ENCODE assay signal across 31 cellular contexts in genomic region chr18:7681261-7681660, GRCh38.
"Had no signal": no experiment of that assay in that cellular context is flagged by ENCODE, and none has a peak within 500 bp of the region (broad histone marks: within the 10 kb centered on the region; RNA-seq: fewer than 3 reads in every experiment).

No MANE protein-coding gene starts in this region.

- H3K9me3 ChIP-seq: esophagus muscularis mucosa, gastroesophageal sphincter had no signal

- DNase-seq: activated B cell treated with CpG ODN at 0.5 μM for 24 hours; activated CD4-positive, alpha-beta T cell treated with anti-CD3 and anti-CD28 coated beads for 48 hours; activated CD4-positive, alpha-beta T cell treated with anti-CD3 and anti-CD28 coated beads, Interleukin-2, amount 50 U/mL, for 1 hour; activated CD4-positive, alpha-beta T cell treated with anti-CD3 and anti-CD28 coated beads, Interleukin-2, amount 50 U/mL, for 48 hours; activated CD8-positive, alpha-beta memory T cell treated with anti-CD3 and anti-CD28 coated beads for 24 hours; activated CD8-positive, alpha-beta T cell treated with anti-CD3 and anti-CD28 coated beads for 36 hours; activated effector memory CD4-positive, alpha-beta T cell treated with Interleukin-2 at 50 U/mL for 16 hours; activated gamma-delta T cell treated with Interleukin-2 at 50 U/mL for 16 hours; activated naive CD4-positive, alpha-beta T cell treated with anti-CD3 and anti-CD28 coated beads, Interleukin-2, amount 50 U/mL, for 16 hours; activated naive CD4-positive, alpha-beta T cell treated with Interleukin-2 at 50 U/mL for 16 hours; activated T-cell treated with anti-CD3 and anti-CD28 coated beads, Interleukin-2, amount 50 U/mL, for 1 hour; amniotic stem cell; anterior cingulate cortex; brain microvascular endothelial cell; caudate nucleus; cortex of kidney; dermis blood vessel endothelial cell; effector CD4-positive, alpha-beta T cell; effector memory CD8-positive, alpha-beta T cell; erythroblast; foreskin melanocyte; T-helper 1 cell; T-helper 17 cell; T1000; WERI-Rb-1 had no signal

- H3K4me1 Mint-ChIP-seq: activated B cell treated with CpG ODN at 0.5 μM for 24 hours; activated T-helper 17 cell treated with anti-CD3 and anti-CD28 coated beads, Interleukin-2, amount 50 U/mL, for 72 hours; T-helper 17 cell had no signal

- H3K27me3 Mint-ChIP-seq: activated B cell treated with CpG ODN at 0.5 μM for 24 hours; activated CD8-positive, alpha-beta T cell treated with anti-CD3 and anti-CD28 coated beads for 36 hours; activated naive CD8-positive, alpha-beta T cell; activated T-helper 17 cell treated with anti-CD3 and anti-CD28 coated beads, Interleukin-2, amount 50 U/mL, for 72 hours; effector memory CD8-positive, alpha-beta T cell; T-helper 17 cell had no signal

- H3K27ac ChIP-seq: brain microvascular endothelial cell, esophagus muscularis mucosa, gastroesophageal sphincter, WERI-Rb-1 had no signal

- ATAC-seq: activated CD4-positive, CD25-positive, alpha-beta regulatory T cell treated with anti-CD3 and anti-CD28 coated beads, Interleukin-2, amount 50 U/mL, for 24 hours; activated CD8-positive, alpha-beta T cell treated with anti-CD3 and anti-CD28 coated beads for 36 hours; activated T-helper 17 cell treated with anti-CD3 and anti-CD28 coated beads, Interleukin-2, amount 50 U/mL, for 72 hours; effector memory CD8-positive, alpha-beta T cell; gastroesophageal sphincter; T-helper 17 cell had no signal

- H3K9me3 Mint-ChIP-seq: activated B cell treated with CpG ODN at 0.5 μM for 24 hours; activated CD8-positive, alpha-beta T cell treated with anti-CD3 and anti-CD28 coated beads for 36 hours; activated T-helper 17 cell treated with anti-CD3 and anti-CD28 coated beads, Interleukin-2, amount 50 U/mL, for 72 hours; effector memory CD8-positive, alpha-beta T cell; T-helper 2 cell treated with Interferon-gamma antibody and Interleukin-4, amounts not matched to agents 5 μg/mL and 100 μg/mL, for 36 hours had no signal

- H3K27me3 ChIP-seq: brain microvascular endothelial cell, esophagus muscularis mucosa, gastroesophageal sphincter had no signal

- H3K4me3 Mint-ChIP-seq: activated B cell treated with CpG ODN at 0.5 μM for 24 hours; activated CD8-positive, alpha-beta T cell treated with anti-CD3 and anti-CD28 coated beads for 36 hours; activated naive CD8-positive, alpha-beta T cell; activated T-helper 17 cell treated with anti-CD3 and anti-CD28 coated beads, Interleukin-2, amount 50 U/mL, for 72 hours; effector memory CD8-positive, alpha-beta T cell; T-helper 17 cell; T-helper 2 cell treated with Interferon-gamma antibody and Interleukin-4, amounts not matched to agents 5 μg/mL and 100 μg/mL, for 36 hours had no signal

- H3K36me3 ChIP-seq: brain microvascular endothelial cell, esophagus muscularis mucosa, gastroesophageal sphincter, WERI-Rb-1 had no signal

- H3K4me3 ChIP-seq: esophagus muscularis mucosa, gastroesophageal sphincter had no signal

- H3K27ac Mint-ChIP-seq: activated B cell treated with CpG ODN at 0.5 μM for 24 hours; activated CD8-positive, alpha-beta T cell treated with anti-CD3 and anti-CD28 coated beads for 36 hours; activated naive CD8-positive, alpha-beta T cell; activated T-helper 17 cell treated with anti-CD3 and anti-CD28 coated beads, Interleukin-2, amount 50 U/mL, for 72 hours; effector memory CD8-positive, alpha-beta T cell; T-helper 17 cell; T-helper 2 cell treated with Interferon-gamma antibody and Interleukin-4, amounts not matched to agents 5 μg/mL and 100 μg/mL, for 36 hours had no signal

- H3K36me3 Mint-ChIP-seq: activated naive CD8-positive, alpha-beta T cell had no signal
